In the genomic region with DNA sequence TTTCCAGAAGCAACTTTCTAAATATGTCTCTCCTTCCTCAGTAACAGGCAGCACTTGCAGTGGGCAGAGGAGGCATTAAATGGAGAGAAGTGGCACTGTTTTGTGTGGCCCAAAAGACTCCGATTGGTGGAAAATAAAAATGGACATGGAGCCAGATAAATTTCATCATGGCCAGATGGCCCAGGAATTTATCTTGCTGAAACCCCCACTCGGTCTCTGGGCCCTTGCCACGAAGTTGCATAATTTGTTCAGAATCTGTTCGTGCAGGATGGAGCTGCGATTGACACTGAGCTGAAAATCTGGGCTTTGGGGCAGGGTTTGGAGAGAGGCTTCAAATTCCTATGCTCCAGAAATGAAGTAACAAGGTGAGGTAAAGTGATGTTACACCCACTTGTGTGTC, we compare ENCODE assay signal across 13 cellular contexts.
DNase-seq lines count a peak whose midpoint lies in the region; ATAC-seq and TF ChIP-seq lines count a peak whose summit lies in the region.
"Had no signal": no experiment of that assay in that cellular context is flagged by ENCODE, and none has a peak within 500 bp of the region (broad histone marks: within the 10 kb centered on the region; RNA-seq: fewer than 3 reads in every experiment).

No MANE protein-coding gene starts in this region.

- H3K27me3 ChIP-seq in adrenal gland (no peaks in the 10 kb centered on the region), sigmoid colon (no peaks in the 10 kb centered on the region)

- TF ChIP-seq EP300 in sigmoid colon (IDR thresholded peaks at IDR 0.05): no peak

- H3K36me3 ChIP-seq in adrenal gland (replicated peaks in 1 of 2) (no peaks in the 10 kb centered on the region), sigmoid colon (no peaks in the 10 kb centered on the region)

- intact Hi-C loops in adrenal gland (cut with DNase I): no loop called here
- intact Hi-C loops in sigmoid colon (cut with DNase I): no loop called here

- TF ChIP-seq POLR2A in adrenal gland (IDR thresholded peaks at IDR 0.05) (no peak), sigmoid colon (IDR thresholded peaks at IDR 0.05) (no peak)

- H3K4me1 ChIP-seq in adrenal gland (replicated peaks in 1 of 2) (no peaks in the 10 kb centered on the region), sigmoid colon (no peaks in the 10 kb centered on the region)

- H3K4me3 ChIP-seq in adrenal gland: no peak overlapping the region
- H3K4me3 ChIP-seq in foreskin fibroblast (ENCODE audit: low read depth in 1 of 2, low read length in 2 of 2): no peak overlapping the region
- H3K4me3 ChIP-seq in sigmoid colon: no peak overlapping the region

- 56 to 68% (median 64%) methylated on average over 5 of the region's 5 CpGs for WGBS in adrenal gland, 4 donors
- 78 to 83% methylated on average over 5 of the region's 5 CpGs for WGBS in sigmoid colon, 2 donors

- TF ChIP-seq CTCF in adrenal gland (IDR thresholded peaks at IDR 0.05) (no peak), foreskin fibroblast (IDR thresholded peaks at IDR 0.05; ENCODE audit: low read depth, low read length) (no peak), sigmoid colon (IDR thresholded peaks at IDR 0.05) (no peak)

- no peak for ATAC-seq in GM21367 (IDR thresholded peaks at IDR 0.05; ENCODE audit: unreplicated experiment)
- ATAC-seq in activated CD4-positive, CD25-positive, alpha-beta regulatory T cell treated with anti-CD3 and anti-CD28 coated beads, Interleukin-2, amount 50 U/mL, for 24 hours: no peak

- H3K9me3 ChIP-seq in adrenal gland (replicated peaks in 1 of 3): no peaks in the 10 kb centered on the region
- H3K9me3 ChIP-seq in sigmoid colon: peaks cover 0 to 4% (median 0%) of the 10 kb centered on the region in 4 donors

- H3K27ac ChIP-seq in adrenal gland: no peak overlapping the region
- H3K27ac ChIP-seq in sigmoid colon: no peak overlapping the region

- DNase-seq in DMS 273 treated with DMSO at 0.1 percent for 48 hours (lab: John Stamatoyannopoulos, UW) (peak; percentile 13), adrenal gland (peak in 4 of 7 donors; percentile 26 to 61 (median 36)), foreskin fibroblast (peak; percentile 67 to 82), sigmoid colon (peak; percentile 75), NCI-H146 treated with DMSO at 0.1 percent for 48 hours (lab: John Stamatoyannopoulos, UW; ENCODE audit: unreplicated experiment) (no peak), GM19238 (ENCODE audit: insufficient read length, low spot score) (no peak)
- DNase-seq: activated T-cell treated with anti-CD3 and anti-CD28 coated beads for 4 hours; CD4-positive, alpha-beta memory T cell; NCI-H1048; NCI-H526 treated with DMSO at 0.1 percent for 48 hours; SHP77 had no signal

Comparison
In these comparisons a context has a peak if more than half of its experiments do, and no peak if none do; other contexts are left out.
1. DNase-seq: peak in DMS 273 treated with DMSO at 0.1 percent for 48 hours (single experiment), adrenal gland (4 of 7), foreskin fibroblast (2 of 2) and sigmoid colon (single experiment); none in NCI-H146 treated with DMSO at 0.1 percent for 48 hours (single experiment) and GM19238 (single experiment).